ENCODE assay signal across 1 cellular context in the genomic region with DNA sequence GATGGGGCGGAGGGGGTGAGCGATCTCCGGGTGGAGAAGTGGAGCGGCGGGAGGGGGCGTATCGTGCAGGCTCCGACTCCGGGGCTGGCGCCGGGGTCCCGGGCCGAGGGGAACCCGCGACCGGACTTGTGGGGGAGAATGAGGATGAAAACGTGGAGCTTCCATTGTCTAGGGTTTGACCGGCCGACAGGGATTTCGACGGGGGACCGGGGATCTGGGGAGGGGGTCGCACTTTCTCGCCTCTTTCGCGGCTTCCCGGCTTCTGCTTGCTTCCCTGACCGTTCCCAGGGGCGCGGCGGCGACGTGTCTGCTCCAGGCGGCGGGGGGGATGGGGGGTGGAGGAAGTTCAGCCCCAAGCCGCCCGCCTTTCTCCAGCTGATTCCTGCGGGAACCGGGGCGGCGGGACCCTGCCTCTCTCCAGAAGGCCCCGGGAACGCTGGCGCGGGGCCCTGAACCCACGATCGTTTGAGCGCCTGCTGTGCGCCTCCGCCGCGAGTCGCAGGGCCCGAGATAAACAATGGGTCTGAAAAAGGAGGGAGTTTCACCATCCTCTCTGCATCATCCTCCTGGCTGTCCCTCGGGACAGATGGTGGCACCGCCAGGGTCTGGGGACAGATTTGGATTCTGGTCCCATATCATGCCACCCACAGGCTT.
A peak's percentile ranks its signal among the peaks of the same experiment; 100 is the strongest.
TF ChIP-seq lines count a peak whose summit lies in the region.

No MANE protein-coding gene starts in this region.

TF ChIP-seq in GM12878, 131 proteins besides CTCF, POLR2A, EP300 and RAD21 (continued from another document):
- peak; percentile 9; the same call in 1 of the 2 replicates for TF ChIP-seq IKZF1 (conservative IDR thresholded peaks at IDR 0.05)
- TF ChIP-seq BCLAF1 (IDR thresholded peaks at IDR 0.05) = no peak
- TF ChIP-seq BCL11A (IDR thresholded peaks at IDR 0.05; ENCODE audit: low read depth, low read length) = no peak
- no peak for TF ChIP-seq SKIL (IDR thresholded peaks at IDR 0.05; ENCODE audit: low read depth, poor library complexity, severe bottlenecking)
- TF ChIP-seq ZNF207 (IDR thresholded peaks at IDR 0.05; ENCODE audit: borderline replicate concordance) = peak; percentile 35; the same call in 1 of the 2 replicates
- TF ChIP-seq BHLHE40 (IDR thresholded peaks at IDR 0.05; ENCODE audit: borderline replicate concordance in 1 of 2, low read depth in 2 of 2, low read length in 1 of 2) = no peak
- no peak for TF ChIP-seq CBX3 (IDR thresholded peaks at IDR 0.05; ENCODE audit: borderline replicate concordance, low read depth)
- no peak for TF ChIP-seq CUX1 (IDR thresholded peaks at IDR 0.05; ENCODE audit: insufficient replicate concordance, low read depth, low read length)
- peak; percentile 16; the same call in 1 of the 3 replicates for TF ChIP-seq POU2F2 (IDR thresholded peaks at IDR 0.05; ENCODE audit: borderline replicate concordance, low read depth, low read length)
- TF ChIP-seq FOXK2 (IDR thresholded peaks at IDR 0.05) = no peak
- TF ChIP-seq ZNF622 (IDR thresholded peaks at IDR 0.05) = no peak
- 0 out of 2 replicates have a peak, but pooled peaks have one; percentile 69 for TF ChIP-seq WRNIP1 (IDR thresholded peaks at IDR 0.05; ENCODE audit: borderline replicate concordance, low read depth, low read length)
- TF ChIP-seq PBX3 (IDR thresholded peaks at IDR 0.05; ENCODE audit: insufficient replicate concordance, low read depth, low read length) = no peak
- TF ChIP-seq POLR2AphosphoS5 (IDR thresholded peaks at IDR 0.05; ENCODE audit: low read length) = peak; percentile 79; the same call in 1 of the 2 replicates
- TF ChIP-seq SPI1 (IDR thresholded peaks at IDR 0.05; ENCODE audit: borderline replicate concordance, insufficient read depth, low read depth, low read length) = no peak
- TF ChIP-seq RELA (IDR thresholded peaks at IDR 0.05; ENCODE audit: borderline replicate concordance, partially characterized antibody) = no peak
- TF ChIP-seq SMC3 (IDR thresholded peaks at IDR 0.05; ENCODE audit: borderline replicate concordance, low read length) = no peak
- 0 out of 2 replicates have a peak, but pooled peaks have one; percentile 47 for TF ChIP-seq LARP7 (IDR thresholded peaks at IDR 0.05)
- no peak for TF ChIP-seq RBBP5 (conservative IDR thresholded peaks at IDR 0.05)
- no peak for TF ChIP-seq BRCA1 (IDR thresholded peaks at IDR 0.05; ENCODE audit: low read depth, low read length)
- TF ChIP-seq CBX5 (IDR thresholded peaks at IDR 0.05; ENCODE audit: low read depth) = no peak
- no peak for TF ChIP-seq FOS (IDR thresholded peaks at IDR 0.05; ENCODE audit: borderline replicate concordance, extremely low read depth, insufficient read length)
- TF ChIP-seq FOXM1 (IDR thresholded peaks at IDR 0.05; ENCODE audit: low read depth, low read length) = no peak
- no peak for TF ChIP-seq NFYA (IDR thresholded peaks at IDR 0.05; ENCODE audit: borderline replicate concordance, low read depth, low read length)
- no peak for TF ChIP-seq ZZZ3 (IDR thresholded peaks at IDR 0.05; ENCODE audit: control insufficient read depth, insufficient read length, low read depth)
- no peak for TF ChIP-seq NFXL1 (IDR thresholded peaks at IDR 0.05; ENCODE audit: borderline replicate concordance)
- peak; percentile 74 for TF ChIP-seq MEF2B (IDR thresholded peaks at IDR 0.05; ENCODE audit: partially characterized antibody, poor library complexity, severe bottlenecking)
- TF ChIP-seq PAX8 (IDR thresholded peaks at IDR 0.05) = no peak
- TF ChIP-seq GABPA (IDR thresholded peaks at IDR 0.05; ENCODE audit: low read depth) = no peak
- TF ChIP-seq TCF3 (IDR thresholded peaks at IDR 0.05; ENCODE audit: borderline replicate concordance, insufficient read depth, low read depth, low read length) = no peak
- TF ChIP-seq MYC (IDR thresholded peaks at IDR 0.05; ENCODE audit: insufficient read depth, insufficient read length, insufficient replicate concordance, low read length, severe bottlenecking) = no peak
- no peak for TF ChIP-seq RELB (IDR thresholded peaks at IDR 0.05; ENCODE audit: low read depth)
- no peak for TF ChIP-seq MTA3 (IDR thresholded peaks at IDR 0.05; ENCODE audit: borderline replicate concordance, low read length)
- no peak for TF ChIP-seq ESRRA (IDR thresholded peaks at IDR 0.05; ENCODE audit: low read length)
- TF ChIP-seq JUND (IDR thresholded peaks at IDR 0.05; ENCODE audit: low read depth, low read length) = no peak
- 0 out of 2 replicates have a peak, but pooled peaks have one; percentile 36 for TF ChIP-seq CHD1 (IDR thresholded peaks at IDR 0.05; ENCODE audit: low read depth, low read length)
